In the genomic region with DNA sequence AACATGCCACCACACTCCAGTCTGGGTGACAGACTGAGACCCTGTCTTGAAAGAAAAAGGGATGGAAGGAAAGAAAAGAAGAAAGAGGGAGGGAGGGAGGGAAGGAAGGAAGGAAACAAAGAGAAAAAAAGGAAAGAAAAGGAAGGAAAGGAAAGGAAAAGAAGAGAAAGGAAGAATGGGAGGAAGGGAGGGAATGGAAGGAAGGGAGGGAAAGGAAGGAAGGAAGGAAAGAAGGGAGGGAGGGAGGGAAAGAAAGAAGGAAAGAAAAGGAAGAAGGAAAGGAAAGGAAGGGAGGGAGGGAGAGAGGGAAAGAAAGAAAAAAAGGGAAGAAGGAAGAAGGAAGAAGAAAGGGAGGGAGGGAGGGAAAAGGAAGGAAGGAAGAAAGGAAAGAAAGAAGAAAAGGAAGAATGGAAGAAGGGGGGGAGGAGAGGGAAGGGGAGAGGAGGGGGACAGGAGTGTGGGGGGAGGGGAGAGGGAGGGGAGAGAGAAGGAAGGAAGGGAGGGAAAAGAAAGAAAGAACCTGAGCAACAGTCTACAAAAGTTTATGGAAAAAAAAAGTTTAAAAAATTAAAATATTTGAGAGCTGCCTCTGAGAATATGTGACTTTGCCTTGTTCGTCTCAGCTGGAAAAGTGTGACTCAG, we compare ENCODE assay signal across 1 cellular context.
TF ChIP-seq lines count a peak whose summit lies in the region.

No MANE protein-coding gene starts in this region.

TF ChIP-seq in K562, 482 proteins besides CTCF, POLR2A, EP300 and RAD21 (continues in another document):
- TF ChIP-seq ZC3H11A (IDR thresholded peaks at IDR 0.05; ENCODE audit: low read depth, low read length) (no peak), NCOA1 (IDR thresholded peaks at IDR 0.05; ENCODE audit: low read depth) (no peak), MAFF (IDR thresholded peaks at IDR 0.05; ENCODE audit: low read length) (peak; percentile 18; the same call in 1 of the 2 replicates), RCOR1 (IDR thresholded peaks at IDR 0.05; ENCODE audit: borderline replicate concordance in 1 of 2, low read depth in 2 of 2, low read length in 2 of 2) (no peak), POLR2H (tag; IDR thresholded peaks at IDR 0.05; ENCODE audit: low read depth) (no peak), RFX1 (IDR thresholded peaks at IDR 0.05) (no peak), ZNF41 (CRISPR knock-in tag; conservative IDR thresholded peaks at IDR 0.05) (no peak), ZBTB8A (IDR thresholded peaks at IDR 0.05; ENCODE audit: partially characterized antibody) (no peak), PTRF (tag; IDR thresholded peaks at IDR 0.05) (no peak), ZNF584 (CRISPR knock-in tag; IDR thresholded peaks at IDR 0.05; ENCODE audit: low read depth) (no peak), ETV1 (tag; conservative IDR thresholded peaks at IDR 0.05; ENCODE audit: low read depth) (no peak), HDAC1 (IDR thresholded peaks at IDR 0.05) (0 out of 4 replicates have a peak, but pooled peaks of 1 of the 2 experiments have one; percentile 18), SAFB2 (IDR thresholded peaks at IDR 0.05; ENCODE audit: borderline replicate concordance, low read depth, low read length, severe bottlenecking) (no peak), ZNF12 (CRISPR knock-in tag; IDR thresholded peaks at IDR 0.05) (no peak), ZNF23 (CRISPR knock-in tag; IDR thresholded peaks at IDR 0.05) (no peak), GATAD2B (IDR thresholded peaks at IDR 0.05; ENCODE audit: borderline replicate concordance) (no peak), RFX7 (CRISPR knock-in tag; IDR thresholded peaks at IDR 0.05) (no peak), PHF8 (IDR thresholded peaks at IDR 0.05; ENCODE audit: borderline replicate concordance, low read length) (no peak), ZFP1 (CRISPR knock-in tag; IDR thresholded peaks at IDR 0.05) (0 out of 2 replicates have a peak, but pooled peaks have one; percentile 5), ZNF445 (CRISPR knock-in tag; IDR thresholded peaks at IDR 0.05; ENCODE audit: low read depth) (no peak), CHCHD3 (CRISPR knock-in tag; IDR thresholded peaks at IDR 0.05) (no peak), MEIS2 (IDR thresholded peaks at IDR 0.05; ENCODE audit: partially characterized antibody) (no peak), U2AF2 (optimal IDR thresholded peaks at IDR 0.05; ENCODE audit: low read depth, low read length) (no peak), CAMTA2 (CRISPR knock-in tag; conservative IDR thresholded peaks at IDR 0.05) (no peak), FOXJ2 (tag; IDR thresholded peaks at IDR 0.05) (no peak; the same call in 1 of the 2 replicates), KLF10 (CRISPR knock-in tag; IDR thresholded peaks at IDR 0.05) (no peak), PHF21A (IDR thresholded peaks at IDR 0.05; ENCODE audit: borderline replicate concordance, low read depth) (no peak), FOXJ3 (CRISPR knock-in tag; IDR thresholded peaks at IDR 0.05) (no peak), RBM14 (IDR thresholded peaks at IDR 0.05; ENCODE audit: borderline replicate concordance, insufficient read depth, low read depth, low read length) (no peak), MTA1 (IDR thresholded peaks at IDR 0.05; ENCODE audit: borderline replicate concordance) (peak; percentile 35; the same call in 1 of the 2 replicates)
- TF ChIP-seq, protein P1, sequence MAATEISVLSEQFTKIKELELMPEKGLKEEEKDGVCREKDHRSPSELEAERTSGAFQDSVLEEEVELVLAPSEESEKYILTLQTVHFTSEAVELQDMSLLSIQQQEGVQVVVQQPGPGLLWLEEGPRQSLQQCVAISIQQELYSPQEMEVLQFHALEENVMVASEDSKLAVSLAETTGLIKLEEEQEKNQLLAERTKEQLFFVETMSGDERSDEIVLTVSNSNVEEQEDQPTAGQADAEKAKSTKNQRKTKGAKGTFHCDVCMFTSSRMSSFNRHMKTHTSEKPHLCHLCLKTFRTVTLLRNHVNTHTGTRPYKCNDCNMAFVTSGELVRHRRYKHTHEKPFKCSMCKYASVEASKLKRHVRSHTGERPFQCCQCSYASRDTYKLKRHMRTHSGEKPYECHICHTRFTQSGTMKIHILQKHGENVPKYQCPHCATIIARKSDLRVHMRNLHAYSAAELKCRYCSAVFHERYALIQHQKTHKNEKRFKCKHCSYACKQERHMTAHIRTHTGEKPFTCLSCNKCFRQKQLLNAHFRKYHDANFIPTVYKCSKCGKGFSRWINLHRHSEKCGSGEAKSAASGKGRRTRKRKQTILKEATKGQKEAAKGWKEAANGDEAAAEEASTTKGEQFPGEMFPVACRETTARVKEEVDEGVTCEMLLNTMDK (IDR thresholded peaks at IDR 0.05; ENCODE audit: borderline replicate concordance, insufficient read depth, low read depth, low read length, poor library complexity, severe bottlenecking): no peak
- TF ChIP-seq, protein P2, sequence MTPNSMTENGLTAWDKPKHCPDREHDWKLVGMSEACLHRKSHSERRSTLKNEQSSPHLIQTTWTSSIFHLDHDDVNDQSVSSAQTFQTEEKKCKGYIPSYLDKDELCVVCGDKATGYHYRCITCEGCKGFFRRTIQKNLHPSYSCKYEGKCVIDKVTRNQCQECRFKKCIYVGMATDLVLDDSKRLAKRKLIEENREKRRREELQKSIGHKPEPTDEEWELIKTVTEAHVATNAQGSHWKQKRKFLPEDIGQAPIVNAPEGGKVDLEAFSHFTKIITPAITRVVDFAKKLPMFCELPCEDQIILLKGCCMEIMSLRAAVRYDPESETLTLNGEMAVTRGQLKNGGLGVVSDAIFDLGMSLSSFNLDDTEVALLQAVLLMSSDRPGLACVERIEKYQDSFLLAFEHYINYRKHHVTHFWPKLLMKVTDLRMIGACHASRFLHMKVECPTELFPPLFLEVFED (CRISPR knock-in tag; conservative IDR thresholded peaks at IDR 0.05): 0 out of 2 replicates have a peak, but pooled peaks have one; percentile 13
- TF ChIP-seq, protein P3, sequence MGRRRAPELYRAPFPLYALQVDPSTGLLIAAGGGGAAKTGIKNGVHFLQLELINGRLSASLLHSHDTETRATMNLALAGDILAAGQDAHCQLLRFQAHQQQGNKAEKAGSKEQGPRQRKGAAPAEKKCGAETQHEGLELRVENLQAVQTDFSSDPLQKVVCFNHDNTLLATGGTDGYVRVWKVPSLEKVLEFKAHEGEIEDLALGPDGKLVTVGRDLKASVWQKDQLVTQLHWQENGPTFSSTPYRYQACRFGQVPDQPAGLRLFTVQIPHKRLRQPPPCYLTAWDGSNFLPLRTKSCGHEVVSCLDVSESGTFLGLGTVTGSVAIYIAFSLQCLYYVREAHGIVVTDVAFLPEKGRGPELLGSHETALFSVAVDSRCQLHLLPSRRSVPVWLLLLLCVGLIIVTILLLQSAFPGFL (CRISPR knock-in tag; IDR thresholded peaks at IDR 0.05): no peak
- TF ChIP-seq, protein P4, sequence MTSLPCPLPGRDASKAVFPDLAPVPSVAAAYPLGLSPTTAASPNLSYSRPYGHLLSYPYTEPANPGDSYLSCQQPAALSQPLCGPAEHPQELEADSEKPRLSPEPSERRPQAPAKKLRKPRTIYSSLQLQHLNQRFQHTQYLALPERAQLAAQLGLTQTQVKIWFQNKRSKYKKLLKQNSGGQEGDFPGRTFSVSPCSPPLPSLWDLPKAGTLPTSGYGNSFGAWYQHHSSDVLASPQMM (CRISPR knock-in tag; IDR thresholded peaks at IDR 0.05): no peak
- TF ChIP-seq, protein P5, sequence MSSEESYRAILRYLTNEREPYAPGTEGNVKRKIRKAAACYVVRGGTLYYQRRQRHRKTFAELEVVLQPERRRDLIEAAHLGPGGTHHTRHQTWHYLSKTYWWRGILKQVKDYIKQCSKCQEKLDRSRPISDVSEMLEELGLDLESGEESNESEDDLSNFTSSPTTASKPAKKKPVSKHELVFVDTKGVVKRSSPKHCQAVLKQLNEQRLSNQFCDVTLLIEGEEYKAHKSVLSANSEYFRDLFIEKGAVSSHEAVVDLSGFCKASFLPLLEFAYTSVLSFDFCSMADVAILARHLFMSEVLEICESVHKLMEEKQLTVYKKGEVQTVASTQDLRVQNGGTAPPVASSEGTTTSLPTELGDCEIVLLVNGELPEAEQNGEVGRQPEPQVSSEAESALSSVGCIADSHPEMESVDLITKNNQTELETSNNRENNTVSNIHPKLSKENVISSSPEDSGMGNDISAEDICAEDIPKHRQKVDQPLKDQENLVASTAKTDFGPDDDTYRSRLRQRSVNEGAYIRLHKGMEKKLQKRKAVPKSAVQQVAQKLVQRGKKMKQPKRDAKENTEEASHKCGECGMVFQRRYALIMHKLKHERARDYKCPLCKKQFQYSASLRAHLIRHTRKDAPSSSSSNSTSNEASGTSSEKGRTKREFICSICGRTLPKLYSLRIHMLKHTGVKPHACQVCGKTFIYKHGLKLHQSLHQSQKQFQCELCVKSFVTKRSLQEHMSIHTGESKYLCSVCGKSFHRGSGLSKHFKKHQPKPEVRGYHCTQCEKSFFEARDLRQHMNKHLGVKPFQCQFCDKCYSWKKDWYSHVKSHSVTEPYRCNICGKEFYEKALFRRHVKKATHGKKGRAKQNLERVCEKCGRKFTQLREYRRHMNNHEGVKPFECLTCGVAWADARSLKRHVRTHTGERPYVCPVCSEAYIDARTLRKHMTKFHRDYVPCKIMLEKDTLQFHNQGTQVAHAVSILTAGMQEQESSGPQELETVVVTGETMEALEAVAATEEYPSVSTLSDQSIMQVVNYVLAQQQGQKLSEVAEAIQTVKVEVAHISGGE (CRISPR knock-in tag; IDR thresholded peaks at IDR 0.05): no peak
- TF ChIP-seq, protein P6, sequence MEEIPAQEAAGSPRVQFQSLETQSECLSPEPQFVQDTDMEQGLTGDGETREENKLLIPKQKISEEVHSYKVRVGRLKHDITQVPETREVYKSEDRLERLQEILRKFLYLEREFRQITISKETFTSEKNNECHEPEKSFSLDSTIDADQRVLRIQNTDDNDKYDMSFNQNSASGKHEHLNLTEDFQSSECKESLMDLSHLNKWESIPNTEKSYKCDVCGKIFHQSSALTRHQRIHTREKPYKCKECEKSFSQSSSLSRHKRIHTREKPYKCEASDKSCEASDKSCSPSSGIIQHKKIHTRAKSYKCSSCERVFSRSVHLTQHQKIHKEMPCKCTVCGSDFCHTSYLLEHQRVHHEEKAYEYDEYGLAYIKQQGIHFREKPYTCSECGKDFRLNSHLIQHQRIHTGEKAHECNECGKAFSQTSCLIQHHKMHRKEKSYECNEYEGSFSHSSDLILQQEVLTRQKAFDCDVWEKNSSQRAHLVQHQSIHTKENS (CRISPR knock-in tag; IDR thresholded peaks at IDR 0.05): no peak
- TF ChIP-seq, protein P7, sequence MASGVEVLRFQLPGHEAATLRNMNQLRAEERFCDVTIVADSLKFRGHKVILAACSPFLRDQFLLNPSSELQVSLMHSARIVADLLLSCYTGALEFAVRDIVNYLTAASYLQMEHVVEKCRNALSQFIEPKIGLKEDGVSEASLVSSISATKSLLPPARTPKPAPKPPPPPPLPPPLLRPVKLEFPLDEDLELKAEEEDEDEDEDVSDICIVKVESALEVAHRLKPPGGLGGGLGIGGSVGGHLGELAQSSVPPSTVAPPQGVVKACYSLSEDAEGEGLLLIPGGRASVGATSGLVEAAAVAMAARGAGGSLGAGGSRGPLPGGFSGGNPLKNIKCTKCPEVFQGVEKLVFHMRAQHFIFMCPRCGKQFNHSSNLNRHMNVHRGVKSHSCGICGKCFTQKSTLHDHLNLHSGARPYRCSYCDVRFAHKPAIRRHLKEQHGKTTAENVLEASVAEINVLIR (CRISPR knock-in tag; IDR thresholded peaks at IDR 0.05): no peak
- TF ChIP-seq, protein P8, sequence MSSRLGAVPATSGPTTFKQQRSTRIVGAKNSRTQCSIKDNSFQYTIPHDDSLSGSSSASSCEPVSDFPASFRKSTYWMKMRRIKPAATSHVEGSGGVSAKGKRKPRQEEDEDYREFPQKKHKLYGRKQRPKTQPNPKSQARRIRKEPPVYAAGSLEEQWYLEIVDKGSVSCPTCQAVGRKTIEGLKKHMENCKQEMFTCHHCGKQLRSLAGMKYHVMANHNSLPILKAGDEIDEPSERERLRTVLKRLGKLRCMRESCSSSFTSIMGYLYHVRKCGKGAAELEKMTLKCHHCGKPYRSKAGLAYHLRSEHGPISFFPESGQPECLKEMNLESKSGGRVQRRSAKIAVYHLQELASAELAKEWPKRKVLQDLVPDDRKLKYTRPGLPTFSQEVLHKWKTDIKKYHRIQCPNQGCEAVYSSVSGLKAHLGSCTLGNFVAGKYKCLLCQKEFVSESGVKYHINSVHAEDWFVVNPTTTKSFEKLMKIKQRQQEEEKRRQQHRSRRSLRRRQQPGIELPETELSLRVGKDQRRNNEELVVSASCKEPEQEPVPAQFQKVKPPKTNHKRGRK (tag; IDR thresholded peaks at IDR 0.05): peak; percentile 100
- TF ChIP-seq, protein P9, sequence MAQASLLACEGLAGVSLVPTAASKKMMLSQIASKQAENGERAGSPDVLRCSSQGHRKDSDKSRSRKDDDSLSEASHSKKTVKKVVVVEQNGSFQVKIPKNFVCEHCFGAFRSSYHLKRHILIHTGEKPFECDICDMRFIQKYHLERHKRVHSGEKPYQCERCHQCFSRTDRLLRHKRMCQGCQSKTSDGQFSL (CRISPR knock-in tag; IDR thresholded peaks at IDR 0.05): no peak
- TF ChIP-seq, protein P9 (tag; IDR thresholded peaks at IDR 0.05): peak in 1 of 2 experiments; percentile 37; a peak in 1 of 4 replicates
- TF ChIP-seq, protein P10, sequence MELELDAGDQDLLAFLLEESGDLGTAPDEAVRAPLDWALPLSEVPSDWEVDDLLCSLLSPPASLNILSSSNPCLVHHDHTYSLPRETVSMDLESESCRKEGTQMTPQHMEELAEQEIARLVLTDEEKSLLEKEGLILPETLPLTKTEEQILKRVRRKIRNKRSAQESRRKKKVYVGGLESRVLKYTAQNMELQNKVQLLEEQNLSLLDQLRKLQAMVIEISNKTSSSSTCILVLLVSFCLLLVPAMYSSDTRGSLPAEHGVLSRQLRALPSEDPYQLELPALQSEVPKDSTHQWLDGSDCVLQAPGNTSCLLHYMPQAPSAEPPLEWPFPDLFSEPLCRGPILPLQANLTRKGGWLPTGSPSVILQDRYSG (tag; conservative IDR thresholded peaks at IDR 0.05; ENCODE audit: low read depth): no peak
- TF ChIP-seq, protein P11, sequence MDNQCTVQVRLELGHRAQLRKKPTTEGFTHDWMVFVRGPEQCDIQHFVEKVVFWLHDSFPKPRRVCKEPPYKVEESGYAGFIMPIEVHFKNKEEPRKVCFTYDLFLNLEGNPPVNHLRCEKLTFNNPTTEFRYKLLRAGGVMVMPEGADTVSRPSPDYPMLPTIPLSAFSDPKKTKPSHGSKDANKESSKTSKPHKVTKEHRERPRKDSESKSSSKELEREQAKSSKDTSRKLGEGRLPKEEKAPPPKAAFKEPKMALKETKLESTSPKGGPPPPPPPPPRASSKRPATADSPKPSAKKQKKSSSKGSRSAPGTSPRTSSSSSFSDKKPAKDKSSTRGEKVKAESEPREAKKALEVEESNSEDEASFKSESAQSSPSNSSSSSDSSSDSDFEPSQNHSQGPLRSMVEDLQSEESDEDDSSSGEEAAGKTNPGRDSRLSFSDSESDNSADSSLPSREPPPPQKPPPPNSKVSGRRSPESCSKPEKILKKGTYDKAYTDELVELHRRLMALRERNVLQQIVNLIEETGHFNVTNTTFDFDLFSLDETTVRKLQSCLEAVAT (IDR thresholded peaks at IDR 0.05): 0 out of 4 replicates have a peak, but pooled peaks of 1 of the 2 experiments have one; percentile 14
- TF ChIP-seq, protein P12, sequence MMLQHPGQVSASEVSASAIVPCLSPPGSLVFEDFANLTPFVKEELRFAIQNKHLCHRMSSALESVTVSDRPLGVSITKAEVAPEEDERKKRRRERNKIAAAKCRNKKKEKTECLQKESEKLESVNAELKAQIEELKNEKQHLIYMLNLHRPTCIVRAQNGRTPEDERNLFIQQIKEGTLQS (IDR thresholded peaks at IDR 0.05): no peak
- TF ChIP-seq, protein P12 (CRISPR knock-in tag; conservative IDR thresholded peaks at IDR 0.05): no peak
